8 cellular contexts compared by ENCODE assay signal in the genomic region with DNA sequence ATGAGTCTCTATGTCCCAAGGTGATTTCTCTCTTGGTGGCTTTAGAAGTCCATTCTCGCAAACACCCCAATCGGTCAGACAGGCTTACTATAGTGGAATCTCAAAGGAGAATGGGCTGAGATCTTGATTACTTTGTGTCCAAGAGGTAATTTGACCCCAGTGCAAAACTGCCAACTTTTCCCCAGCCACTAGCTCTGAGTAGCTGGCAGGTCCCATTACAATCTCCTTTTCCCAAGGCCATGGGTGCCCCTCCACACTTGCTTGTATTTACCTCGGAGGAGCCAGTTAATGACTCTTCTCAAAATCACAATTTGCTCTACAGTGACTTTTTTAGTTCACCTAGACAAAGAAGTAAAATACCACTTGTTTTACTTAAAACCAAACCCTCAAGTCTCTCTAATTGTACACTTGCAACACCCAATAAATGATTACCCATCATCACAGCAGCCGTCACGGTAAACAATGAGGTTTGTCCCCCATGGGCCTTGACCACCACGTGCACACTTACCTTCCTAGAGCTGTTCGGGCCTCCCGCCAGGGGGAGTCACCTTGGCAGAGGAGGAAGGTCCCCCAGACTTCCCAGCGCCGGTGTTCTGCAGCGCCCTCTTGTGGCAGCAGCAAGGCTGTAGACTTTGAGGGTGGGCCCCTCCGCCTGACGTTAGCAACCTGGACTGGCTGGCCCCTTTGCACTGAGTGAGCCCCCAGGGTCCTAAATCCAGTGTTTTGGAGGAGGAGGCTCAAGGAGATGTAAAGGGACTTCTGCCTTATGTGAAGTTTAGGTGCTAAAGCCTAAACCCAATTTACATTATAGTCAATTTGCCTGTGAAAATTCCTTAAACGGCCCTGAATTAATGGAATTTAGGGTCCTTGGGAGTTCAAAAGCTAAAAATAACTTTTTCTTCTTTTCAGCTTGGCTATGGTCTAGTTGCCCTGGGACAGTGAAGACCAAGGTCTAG. TPM values are rescaled to one million over a fixed set of nuclear protein-coding genes. Genes with fewer than 3 reads are reported as not detected.
DNase-seq lines count a peak whose midpoint lies in the region; ATAC-seq, FAIRE-seq and TF ChIP-seq lines count a peak whose summit lies in the region.

No MANE protein-coding gene starts in this region.

- peak; percentile 50 for ATAC-seq in HG03064 (IDR thresholded peaks at IDR 0.05; ENCODE audit: low read depth, unreplicated experiment)
- peak; percentile 79 for ATAC-seq in RWPE2 (ENCODE audit: low read depth)
- ATAC-seq in left ventricle myocardium superior = peak; percentile 19
- ATAC-seq in GM21447 (IDR thresholded peaks at IDR 0.05; ENCODE audit: unreplicated experiment) = no peak

- TF ChIP-seq CTCF in RWPE2 (IDR thresholded peaks at IDR 0.05; ENCODE audit: poor library complexity, severe bottlenecking) = peak; percentile 82

- no peaks in the 10 kb centered on the region for H3K27me3 ChIP-seq in RWPE2 (ENCODE audit: insufficient read depth, poor library complexity, severe bottlenecking)

- H3K4me3 ChIP-seq in RWPE2 (ENCODE audit: severe bottlenecking) = no peak overlapping the region

- H3K4me1 ChIP-seq in RWPE2 (ENCODE audit: insufficient read depth, poor library complexity, severe bottlenecking) = no peaks in the 10 kb centered on the region

- no peak overlapping the region for H3K27ac ChIP-seq in RWPE2 (ENCODE audit: poor library complexity, severe bottlenecking)

- intact Hi-C loops in left ventricle myocardium superior (cut with micrococcal nuclease) = no loop called here

- H3K9me3 ChIP-seq in RWPE2 (ENCODE audit: severe bottlenecking) = no peaks in the 10 kb centered on the region

- DNase-seq in RWPE2 (ENCODE audit: low spot score) (no peak), left ventricle myocardium superior (peak; percentile 59), COLO829 (ENCODE audit: low spot score) (no peak)
- DNase-seq in activated effector memory CD4-positive, alpha-beta T cell treated with Interleukin-2 at 50 U/mL for 16 hours = peak; percentile 55
- peak; percentile 79 to 83 for DNase-seq in stimulated activated CD4-positive, alpha-beta T cell treated with anti-CD3 and anti-CD28 coated beads, Interleukin-2, amount 100 ng/mL, for 24 hours

- H3K36me3 ChIP-seq in RWPE2 (ENCODE audit: low read depth) = no peaks in the 10 kb centered on the region

- FAIRE-seq in G401.6 (lab: Jason Lieb, UNC) = peak; percentile 27

RNA-seq across cellular contexts. Expression of a gene that starts 18.7 kb away (rescaled TPM):
- total RNA-seq in left ventricle myocardium superior = 39.8 TPM

RNA-seq across cellular contexts. Expression of a gene that starts 41.3 kb away (rescaled TPM):
- total RNA-seq in left ventricle myocardium superior = 3.9 TPM

Comparison
In these comparisons a context has a peak if more than half of its experiments do, and no peak if none do; other contexts are left out.
1. DNase-seq: peak in activated effector memory CD4-positive, alpha-beta T cell treated with Interleukin-2 at 50 U/mL for 16 hours (single experiment), left ventricle myocardium superior (single experiment) and stimulated activated CD4-positive, alpha-beta T cell treated with anti-CD3 and anti-CD28 coated beads, Interleukin-2, amount 100 ng/mL, for 24 hours (2 of 2); none in RWPE2 (single experiment) and COLO829 (single experiment).